Comparison of ENCODE assay signal across 12 cellular contexts in genomic region chr16:23303685-23304084, GRCh38. TPM values are rescaled to one million over a fixed set of nuclear protein-coding genes. Genes with fewer than 3 reads are reported as not detected.
"Had no signal": no experiment of that assay in that cellular context is flagged by ENCODE, and none has a peak within 500 bp of the region (broad histone marks: within the 10 kb centered on the region; RNA-seq: fewer than 3 reads in every experiment).

No MANE protein-coding gene starts in this region.

- FAIRE-seq: H1, H54, HepG2 had no signal

- H3K27ac Mint-ChIP-seq: GM23338, H9, HFFc6, IgD-negative memory B cell had no signal

- H3K9me3 Mint-ChIP-seq: GM23338, H9, HFFc6, IgD-negative memory B cell had no signal

- H3K27ac ChIP-seq: HL-60, KMS-11 had no signal

- H3K4me3 Mint-ChIP-seq: HFFc6 had no signal

- DNase-seq: H9, HCEC 1CT, HFFc6, KBM-7 had no signal

RNA-seq across cellular contexts. Expression of gene SCNN1B, which starts 1.6 kb away (rescaled TPM):
- total RNA-seq: HepG2, HFFc6, HT1080 had no signal
- polyA plus RNA-seq: HepG2 had no signal
